In genomic region chr11:47478651-47479329, GRCh38 we compare ENCODE assay signal across 24 cellular contexts. TPM values are rescaled to one million over a fixed set of nuclear protein-coding genes. Genes with fewer than 3 reads are reported as not detected.
DNase-seq lines count a peak whose midpoint lies in the region; TF ChIP-seq lines count a peak whose summit lies in the region.
"Had no signal": no experiment of that assay in that cellular context is flagged by ENCODE, and none has a peak within 500 bp of the region (broad histone marks: within the 10 kb centered on the region; RNA-seq: fewer than 3 reads in every experiment).

No MANE protein-coding gene starts in this region.

- TF ChIP-seq CTCF in chondrocyte (IDR thresholded peaks at IDR 0.05): no peak
- TF ChIP-seq CTCF in left ventricle myocardium inferior (IDR thresholded peaks at IDR 0.05; ENCODE audit: borderline replicate concordance): no peak
- no peak for TF ChIP-seq CTCF in GM13977 (IDR thresholded peaks at IDR 0.05; ENCODE audit: extremely low read depth, insufficient read depth, missing control alignments)

- no peak overlapping the region for H3K4me3 ChIP-seq in left ventricle myocardium inferior
- H3K4me3 ChIP-seq: A549, K562, SJCRH30, vagina had no signal

- in situ Hi-C loops in GM13977 (cut with MboI; ENCODE audit: low pct_unique_long_range_greater_than_20kb, low sequenced_read_pairs, unreplicated experiment): no loop called here

- CTCF ChIA-PET in activated naive CD4-positive, alpha-beta T cell treated with anti-CD3 and anti-CD28 coated beads for 36 hours (lab: Charles Lee): interaction anchor here (0.5 to 1.1 kb wide), 5 partner anchors 24 to 374 kb away, joined by 3 to 5 read pairs (median 3); no protein-coding TSS in a partner anchor

- no peak overlapping the region for H3K4me3 Mint-ChIP-seq in activated naive CD4-positive, alpha-beta T cell treated with anti-CD3 and anti-CD28 coated beads for 36 hours
- H3K4me3 Mint-ChIP-seq in chondrocyte (ENCODE audit: unreplicated experiment): no peak overlapping the region
- H3K4me3 Mint-ChIP-seq: activated naive CD8-positive, alpha-beta T cell treated with anti-CD3 and anti-CD28 coated beads, Interleukin-2, amount 10 ng/mL, durations not matched to agents 7 days and 5 days; CD8-positive, alpha-beta memory T cell had no signal

- peaks cover 43% of the 10 kb centered on the region for H3K36me3 Mint-ChIP-seq in activated naive CD4-positive, alpha-beta T cell treated with anti-CD3 and anti-CD28 coated beads for 36 hours (ENCODE audit: low read depth)
- H3K36me3 Mint-ChIP-seq in chondrocyte (ENCODE audit: low read depth): peaks cover 49% of the 10 kb centered on the region

- H3K4me1 ChIP-seq in left ventricle myocardium inferior: peaks cover 32% of the 10 kb centered on the region
- H3K4me1 ChIP-seq: A549, SJCRH30, vagina had no signal

- H3K4me1 Mint-ChIP-seq in activated naive CD4-positive, alpha-beta T cell treated with anti-CD3 and anti-CD28 coated beads for 36 hours (ENCODE audit: low read depth): peaks cover 12% of the 10 kb centered on the region
- peaks cover 8% of the 10 kb centered on the region for H3K4me1 Mint-ChIP-seq in chondrocyte (ENCODE audit: low read depth)

- H3K9me3 ChIP-seq in left ventricle myocardium inferior (replicated peaks): no peaks in the 10 kb centered on the region
- H3K9me3 ChIP-seq: A549, SJCRH30, vagina had no signal

- no peaks in the 10 kb centered on the region for H3K27me3 ChIP-seq in left ventricle myocardium inferior (ENCODE audit: low read depth)
- H3K27me3 ChIP-seq: SJCRH30, vagina had no signal

- H3K27me3 Mint-ChIP-seq in activated naive CD4-positive, alpha-beta T cell treated with anti-CD3 and anti-CD28 coated beads for 36 hours (ENCODE audit: low read depth): no peaks in the 10 kb centered on the region
- no peaks in the 10 kb centered on the region for H3K27me3 Mint-ChIP-seq in chondrocyte (ENCODE audit: low read depth)
- H3K27me3 Mint-ChIP-seq: activated naive CD8-positive, alpha-beta T cell treated with anti-CD3 and anti-CD28 coated beads, Interleukin-2, amount 10 ng/mL, durations not matched to agents 7 days and 5 days; CD8-positive, alpha-beta memory T cell; progenitor cell of endocrine pancreas had no signal

- DNase-seq in activated naive CD4-positive, alpha-beta T cell treated with anti-CD3 and anti-CD28 coated beads for 36 hours: no peak
- DNase-seq in activated naive CD4-positive, alpha-beta T cell (lab: John Stamatoyannopoulos, UW): no peak
- no peak for DNase-seq in chondrocyte (ENCODE audit: low spot score)
- no peak for DNase-seq in left ventricle myocardium inferior
- no peak for DNase-seq in GM13977 (ENCODE audit: low spot score)
- no peak for DNase-seq in NCI-H748 treated with DMSO at 0.1 percent for 48 hours (lab: John Stamatoyannopoulos, UW)
- no peak for DNase-seq in DMS153 treated with DMSO at 0.1 percent for 48 hours (lab: John Stamatoyannopoulos, UW; ENCODE audit: unreplicated experiment)
- DNase-seq in OCI-M1 (lab: John Stamatoyannopoulos, UW): no peak
- DNase-seq: activated CD4-positive, alpha-beta T cell treated with anti-CD3 and anti-CD28 coated beads, Interleukin-2, amount 50 U/mL, for 1 hour; activated naive CD8-positive, alpha-beta T cell treated with anti-CD3 and anti-CD28 coated beads, Interleukin-2, amount 10 ng/mL, durations not matched to agents 7 days and 5 days; CD8-positive, alpha-beta memory T cell; DMS 273 treated with DMSO at 0.1 percent for 48 hours; mesendoderm; NCI-H1105 treated with DMSO at 0.1 percent for 48 hours; NCI-H2029; NCI-H524 treated with DMSO at 0.1 percent for 48 hours; NK-92 treated with Interleukin-12 subunit alpha and Interleukin-12 subunit beta, amount 100 ng/mL, for 24 hours; SJCRH30; stimulated activated naive CD8-positive, alpha-beta T cell treated with anti-CD3 and anti-CD28 coated beads, Interleukin-15, Interleukin-2, amounts not matched to agents 100 U/mL and 50 U/mL, for 24 hours had no signal

- H3K27ac Mint-ChIP-seq in activated naive CD4-positive, alpha-beta T cell treated with anti-CD3 and anti-CD28 coated beads for 36 hours: peak overlapping the region; percentile 57
- peak overlapping the region; percentile 1 for H3K27ac Mint-ChIP-seq in chondrocyte (ENCODE audit: unreplicated experiment)
- H3K27ac Mint-ChIP-seq: activated naive CD8-positive, alpha-beta T cell treated with anti-CD3 and anti-CD28 coated beads, Interleukin-2, amount 10 ng/mL, durations not matched to agents 7 days and 5 days; progenitor cell of endocrine pancreas had no signal

- H3K36me3 ChIP-seq in left ventricle myocardium inferior: peaks cover 99% of the 10 kb centered on the region

- intact Hi-C loops in activated naive CD4-positive, alpha-beta T cell treated with anti-CD3 and anti-CD28 coated beads for 36 hours (cut with micrococcal nuclease): no loop called here
- intact Hi-C loops in left ventricle myocardium inferior (cut with micrococcal nuclease): no loop called here

- no peaks in the 10 kb centered on the region for H3K9me3 Mint-ChIP-seq in activated naive CD4-positive, alpha-beta T cell treated with anti-CD3 and anti-CD28 coated beads for 36 hours
- no peaks in the 10 kb centered on the region for H3K9me3 Mint-ChIP-seq in chondrocyte (ENCODE audit: low read depth)
- H3K9me3 Mint-ChIP-seq: activated naive CD8-positive, alpha-beta T cell treated with anti-CD3 and anti-CD28 coated beads, Interleukin-2, amount 10 ng/mL, durations not matched to agents 7 days and 5 days; CD8-positive, alpha-beta memory T cell had no signal

- peak overlapping the region; percentile 41 for H3K27ac ChIP-seq in left ventricle myocardium inferior (replicated peaks)
- H3K27ac ChIP-seq: A549, SJCRH30, vagina had no signal

RNA-seq across cellular contexts. Expression of gene RAPSN, which starts 29.9 kb away (rescaled TPM):
- total RNA-seq in activated naive CD4-positive, alpha-beta T cell treated with anti-CD3 and anti-CD28 coated beads for 36 hours: not detected
- 0.33 to 0.35 TPM (median 0.34 TPM) in 3 replicates for total RNA-seq in chondrocyte
- total RNA-seq in left ventricle myocardium inferior: 2.2 TPM
- total RNA-seq: HT-29, vagina had no signal

RNA-seq across cellular contexts. Expression of gene PSMC3, which starts 52.6 kb away (rescaled TPM):
- total RNA-seq in activated naive CD4-positive, alpha-beta T cell treated with anti-CD3 and anti-CD28 coated beads for 36 hours: 100 to 1,000 TPM; 127 to 129 TPM
- total RNA-seq in chondrocyte (100 to 139 TPM (median 108 TPM) in 3 replicates), left ventricle myocardium inferior (146 TPM)
